11 cellular contexts compared by ENCODE assay signal in the genomic region with DNA sequence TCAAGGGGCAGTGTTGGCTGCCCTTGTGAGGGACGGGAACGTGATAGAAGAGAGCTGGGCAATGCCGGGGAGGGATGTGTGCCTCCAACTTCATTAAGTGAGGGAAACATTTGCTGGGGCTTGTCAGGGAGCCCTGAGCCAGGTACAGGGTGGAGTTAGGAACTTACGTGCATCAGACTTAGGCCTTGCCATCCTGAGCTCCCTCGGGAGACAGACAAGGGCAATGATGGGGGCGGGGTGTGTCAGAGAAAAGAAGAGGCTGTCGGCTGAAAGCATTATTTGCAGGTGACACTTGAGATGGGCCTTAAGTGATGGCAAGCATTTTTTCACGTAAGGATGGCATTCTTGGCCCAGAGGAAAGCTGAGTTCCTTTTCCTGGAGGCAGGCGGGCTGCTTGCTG. TPM values are rescaled to one million over a fixed set of nuclear protein-coding genes. Genes with fewer than 3 reads are reported as not detected.
DNase-seq lines count a peak whose midpoint lies in the region; ATAC-seq and TF ChIP-seq lines count a peak whose summit lies in the region.
"Had no signal": no experiment of that assay in that cellular context is flagged by ENCODE, and none has a peak within 500 bp of the region (broad histone marks: within the 10 kb centered on the region; RNA-seq: fewer than 3 reads in every experiment).

No MANE protein-coding gene starts in this region.

- no peak overlapping the region for H3K27ac Mint-ChIP-seq in nephron progenitor cell

- H3F3A ChIP-seq in PC-3 (ENCODE audit: low read length, unreplicated experiment) = peaks cover 11% of the 10 kb centered on the region

- peaks cover 7% of the 10 kb centered on the region for H3K27me3 Mint-ChIP-seq in nephron progenitor cell (ENCODE audit: low read depth, poor library complexity)
- H3K27me3 Mint-ChIP-seq: CD4-positive, CD25-positive, alpha-beta regulatory T cell had no signal

- H2AFZ ChIP-seq in ACC112 (ENCODE audit: low read length, unreplicated experiment) (no peak overlapping the region), PC-3 (ENCODE audit: low read length) (no peak overlapping the region)

- no peak for TF ChIP-seq CTCF in colonic mucosa (IDR thresholded peaks at IDR 0.05)
- no peak for TF ChIP-seq CTCF in nephron progenitor cell (IDR thresholded peaks at IDR 0.05)
- TF ChIP-seq CTCF in PC-3 (conservative IDR thresholded peaks at IDR 0.05; ENCODE audit: low read depth, low read length) = no peak

- H3K27me3 ChIP-seq in ACC112 (ENCODE audit: insufficient read depth, low read length) = no peaks in the 10 kb centered on the region
- H3K27me3 ChIP-seq in colonic mucosa = no peaks in the 10 kb centered on the region
- H3K27me3 ChIP-seq in PC-3 (ENCODE audit: low read length) = no peaks in the 10 kb centered on the region

- peak; percentile 33 for DNase-seq in NCI-H128 (lab: John Stamatoyannopoulos, UW; ENCODE audit: unreplicated experiment)
- DNase-seq in colonic mucosa = no peak
- no peak for DNase-seq in nephron progenitor cell
- DNase-seq in stimulated activated naive CD4-positive, alpha-beta T cell (lab: John Stamatoyannopoulos, UW) = no peak
- no peak for DNase-seq in PC-3
- no peak for DNase-seq in globus pallidus (ENCODE audit: low spot score)
- DNase-seq: CD4-positive, CD25-positive, alpha-beta regulatory T cell; stimulated activated naive CD8-positive, alpha-beta T cell treated with anti-CD3 and anti-CD28 coated beads, Interleukin-15, Interleukin-2, amounts not matched to agents 100 U/mL and 50 U/mL, for 24 hours had no signal

- POLR2A ChIA-PET in PC-3 (lab: Charles Lee; ENCODE audit: unreplicated experiment) = no interaction called here

- no peaks in the 10 kb centered on the region for H3K9me2 ChIP-seq in PC-3 (replicated peaks; ENCODE audit: low read length)

- H3K36me3 Mint-ChIP-seq in nephron progenitor cell (ENCODE audit: low read depth) = peaks cover 8% of the 10 kb centered on the region

- H3K36me3 ChIP-seq in ACC112 (ENCODE audit: insufficient read depth, low read length) (peaks cover 4% of the 10 kb centered on the region; the same call in 1 of the 2 replicates), colonic mucosa (peaks cover 6% of the 10 kb centered on the region), PC-3 (ENCODE audit: low read depth, low read length) (peaks cover 8% of the 10 kb centered on the region; the same call in 1 of the 2 replicates)

- peak overlapping the region; percentile 94 for H3K27ac ChIP-seq in ACC112 (ENCODE audit: low read depth, low read length)
- H3K27ac ChIP-seq in colonic mucosa = peak overlapping the region; percentile 78
- no peak overlapping the region for H3K27ac ChIP-seq in PC-3 (ENCODE audit: low read length)
- H3K27ac ChIP-seq: SK-N-MC had no signal

- H3K4me1 Mint-ChIP-seq in nephron progenitor cell = peaks cover 35% of the 10 kb centered on the region

- ATAC-seq in PC-3 = no peak
- no peak for ATAC-seq in HG02678 (IDR thresholded peaks at IDR 0.05; ENCODE audit: unreplicated experiment)
- ATAC-seq: stimulated activated naive CD8-positive, alpha-beta T cell treated with anti-CD3 and anti-CD28 coated beads, Interleukin-15, Interleukin-2, amounts not matched to agents 100 U/mL and 50 U/mL, for 24 hours had no signal

- peaks cover 53% of the 10 kb centered on the region for H3K4me1 ChIP-seq in ACC112 (ENCODE audit: control insufficient read depth, insufficient read depth, low read length, unreplicated experiment)
- no peaks in the 10 kb centered on the region for H3K4me1 ChIP-seq in colonic mucosa
- peaks cover 31% of the 10 kb centered on the region for H3K4me1 ChIP-seq in PC-3 (ENCODE audit: insufficient read depth, low read length)

- peak overlapping the region; percentile 42 for H3K4me3 Mint-ChIP-seq in nephron progenitor cell

- H3K4me3 ChIP-seq in ACC112 (ENCODE audit: low read depth, low read length) (peak overlapping the region; percentile 83), colonic mucosa (no peak overlapping the region), PC-3 (ENCODE audit: low read length) (no peak overlapping the region)
- H3K4me3 ChIP-seq: SK-N-MC had no signal

- no peaks in the 10 kb centered on the region for H3K9me3 ChIP-seq in colonic mucosa
- H3K9me3 ChIP-seq in PC-3 (ENCODE audit: low read length) = no peaks in the 10 kb centered on the region

- BruUV-seq in PC-3 (replicated peaks; lab: Mats Ljungman, UMichigan) = no TSS peak

- no peaks in the 10 kb centered on the region for H4K20me1 ChIP-seq in PC-3 (ENCODE audit: low read length)

- H3K79me2 ChIP-seq in ACC112 (ENCODE audit: control insufficient read depth, insufficient read depth, low read length, unreplicated experiment) (peaks cover 47% of the 10 kb centered on the region), PC-3 (ENCODE audit: low read length) (peaks cover 23% of the 10 kb centered on the region)

- intact Hi-C loops in colonic mucosa (cut with DNase I) (no loop called here), PC-3 (cut with micrococcal nuclease) (no loop called here)

- H3K9me3 Mint-ChIP-seq in nephron progenitor cell = no peaks in the 10 kb centered on the region
- H3K9me3 Mint-ChIP-seq: CD4-positive, CD25-positive, alpha-beta regulatory T cell had no signal

- CTCF ChIA-PET in PC-3 (lab: Charles Lee) = no interaction called here

- H3K4me2 ChIP-seq in PC-3 (ENCODE audit: low read length) = no peak overlapping the region

- H3K9ac ChIP-seq in colonic mucosa (ENCODE audit: low read depth in 2 of 2, low read length in 2 of 2) = no peak overlapping the region
- no peak overlapping the region for H3K9ac ChIP-seq in PC-3 (ENCODE audit: low read length)

RNA-seq across cellular contexts. Expression of gene FAM131A, which starts 1.6 kb away (rescaled TPM):
- total RNA-seq in colonic mucosa (10 to 100 TPM; 15.0 to 22.0 TPM), PC-3 (2014; rRNA removed) (21.9 and 24.2 TPM in 2 replicates)

RNA-seq across cellular contexts. Expression of gene CLCN2, which starts 22.4 kb away (rescaled TPM):
- total RNA-seq in colonic mucosa (10 to 100 TPM; 61.1 to 71.6 TPM), PC-3 (2014; rRNA removed) (13.0 and 17.0 TPM in 2 replicates)

RNA-seq across cellular contexts. Expression of gene POLR2H, which starts 22.5 kb away (rescaled TPM):
- total RNA-seq in colonic mucosa (100 to 1,000 TPM in 1 of 2 donors, 10 to 100 TPM in 1; 98.2 to 130 TPM), PC-3 (2014; rRNA removed) (184 and 193 TPM in 2 replicates)

RNA-seq across cellular contexts. Expression of gene EIF4G1, which starts 24.6 kb away (rescaled TPM):
- total RNA-seq in colonic mucosa = 100 to 1,000 TPM; 263 to 524 TPM
- total RNA-seq in PC-3 (2014; rRNA removed) = 463 and 599 TPM in 2 replicates

RNA-seq across cellular contexts. Expression of gene THPO, which starts 39.0 kb away (rescaled TPM):
- total RNA-seq in colonic mucosa (under 1 TPM in 1 of 2 donors, not detected in 1; 0.17 TPM), PC-3 (2014; rRNA removed) (not detected in 2 replicates)
- total RNA-seq: CD4-positive, CD25-positive, alpha-beta regulatory T cell had no signal
